ENCODE assay signal across 11 cellular contexts in genomic region chr6:53199156-53199555, GRCh38. TPM values are rescaled to one million over a fixed set of nuclear protein-coding genes. Genes with fewer than 3 reads are reported as not detected.
DNase-seq lines count a peak whose midpoint lies in the region; ATAC-seq, FAIRE-seq and TF ChIP-seq lines count a peak whose summit lies in the region.
"Had no signal": no experiment of that assay in that cellular context is flagged by ENCODE, and none has a peak within 500 bp of the region (broad histone marks: within the 10 kb centered on the region; RNA-seq: fewer than 3 reads in every experiment).

No MANE protein-coding gene starts in this region.

- ATAC-seq in GM19467 (IDR thresholded peaks at IDR 0.05; ENCODE audit: unreplicated experiment) (peak; percentile 97), HG03039 (IDR thresholded peaks at IDR 0.05; ENCODE audit: unreplicated experiment) (peak; percentile 93)
- ATAC-seq: activated CD8-positive, alpha-beta memory T cell treated with anti-CD3 and anti-CD28 coated beads, Interleukin-2, amount 10 ng/mL, durations not matched to agents 7 days and 5 days had no signal

- H3K56ac ChIP-seq in mesendoderm (ENCODE audit: low read length) = no peak overlapping the region

- no peak overlapping the region for H2BK15ac ChIP-seq in mesendoderm (replicated peaks; ENCODE audit: low read depth)

- FAIRE-seq in GM12892 (lab: Jason Lieb, UNC) = peak; percentile 33

- no peak overlapping the region for H4K5ac ChIP-seq in mesendoderm (ENCODE audit: low read length)

- TF ChIP-seq POLR2A in GM12892 (IDR thresholded peaks at IDR 0.05; ENCODE audit: low read depth, low read length) = no peak

- no CpG with 5 or more reads among the region's 5 CpGs for WGBS in mesendoderm (ENCODE audit: extremely low coverage, insufficient coverage, low lambda C conversion rate)

- no peak overlapping the region for H3K4ac ChIP-seq in mesendoderm (ENCODE audit: low read depth, low read length)

- TF ChIP-seq CTCF in OCI-LY3 (IDR thresholded peaks at IDR 0.05; ENCODE audit: low read depth, low read length) = no peak

- H3K4me1 ChIP-seq in OCI-LY3 (ENCODE audit: low read length) (peaks cover 43% of the 10 kb centered on the region), mesendoderm (ENCODE audit: control insufficient read depth, low read depth, low read length) (no peaks in the 10 kb centered on the region)

- no peak overlapping the region for H2AK5ac ChIP-seq in mesendoderm (ENCODE audit: low read length)

- H4K8ac ChIP-seq in mesendoderm (ENCODE audit: low read depth, low read length) = no peak overlapping the region

- H3K23ac ChIP-seq in mesendoderm (ENCODE audit: low read length) = no peak overlapping the region

- H3K27ac ChIP-seq in OCI-LY3 (ENCODE audit: low read length) (no peak overlapping the region; the same call in 1 of the 2 replicates), mesendoderm (ENCODE audit: low read depth, low read length) (no peak overlapping the region)

- H3K4me3 ChIP-seq in OCI-LY3 (ENCODE audit: low read length) (peak overlapping the region; percentile 54), mesendoderm (ENCODE audit: low read length) (no peak overlapping the region)

- no peak overlapping the region for H3K18ac ChIP-seq in mesendoderm (ENCODE audit: low read length)

- no peak overlapping the region for H2BK120ac ChIP-seq in mesendoderm (ENCODE audit: low read depth, low read length)

- DNase-seq in GM12892 (ENCODE audit: insufficient read length) (peak; percentile 33), mesendoderm (no peak), epidermal melanocyte (ENCODE audit: insufficient read length, low spot score) (no peak), NCI-H1417 treated with DMSO at 0.1 percent for 48 hours (lab: John Stamatoyannopoulos, UW) (no peak)
- DNase-seq in activated naive CD4-positive, alpha-beta T cell treated with anti-CD3 and anti-CD28 coated beads, Interleukin-2, amount 50 U/mL, for 16 hours = no peak
- DNase-seq: activated CD8-positive, alpha-beta memory T cell treated with anti-CD3 and anti-CD28 coated beads, Interleukin-2, amount 10 ng/mL, durations not matched to agents 7 days and 5 days; C1 segment of cervical spinal cord; NCI-H1105 had no signal

- H2BK5ac ChIP-seq in mesendoderm (ENCODE audit: low read length) = no peak overlapping the region

- H2AFZ ChIP-seq in OCI-LY3 (ENCODE audit: low read depth, low read length) = no peak overlapping the region; the same call in 1 of the 2 replicates

- no peaks in the 10 kb centered on the region for H3K79me2 ChIP-seq in OCI-LY3 (ENCODE audit: low read length)
- no peaks in the 10 kb centered on the region for H3K79me2 ChIP-seq in mesendoderm (ENCODE audit: control insufficient read depth, insufficient read depth, low read length)

- H3K9me3 ChIP-seq in OCI-LY3 (ENCODE audit: insufficient read depth, low read length) = no peaks in the 10 kb centered on the region

- no peaks in the 10 kb centered on the region for H3K79me1 ChIP-seq in mesendoderm (ENCODE audit: low read length)

- H3K27me3 ChIP-seq in OCI-LY3 (ENCODE audit: low read depth, low read length) = peaks cover 49% of the 10 kb centered on the region
- H3K27me3 ChIP-seq in mesendoderm (ENCODE audit: insufficient read depth, low read length, poor library complexity) = no peaks in the 10 kb centered on the region

- H3K36me3 ChIP-seq in OCI-LY3 (replicated peaks; ENCODE audit: low read depth, low read length) (no peaks in the 10 kb centered on the region), mesendoderm (ENCODE audit: control insufficient read depth, insufficient read depth, low read length) (no peaks in the 10 kb centered on the region)

- H4K20me1 ChIP-seq in OCI-LY3 (ENCODE audit: insufficient read depth, low read length) = no peaks in the 10 kb centered on the region

- H3K9ac ChIP-seq in OCI-LY3 (ENCODE audit: low read length) (peak overlapping the region; percentile 2; the same call in 1 of the 2 replicates), mesendoderm (ENCODE audit: low read length) (no peak overlapping the region)

- H3K4me2 ChIP-seq in OCI-LY3 (ENCODE audit: low read length) = peak overlapping the region; percentile 73
- H3K4me2 ChIP-seq in mesendoderm (ENCODE audit: low read length) = no peak overlapping the region

RNA-seq across cellular contexts. Expression of gene GCM1, which starts 50.5 kb away (rescaled TPM):
- not detected for polyA plus RNA-seq in GM12892 (2012; ENCODE audit: missing spikeins)
- 0.01 TPM for polyA plus RNA-seq in mesendoderm (2013, experiment 1 of 2)
- not detected for polyA plus RNA-seq in mesendoderm (2013, experiment 2 of 2)
